ENCODE assay signal across 1 cellular context in the genomic region with DNA sequence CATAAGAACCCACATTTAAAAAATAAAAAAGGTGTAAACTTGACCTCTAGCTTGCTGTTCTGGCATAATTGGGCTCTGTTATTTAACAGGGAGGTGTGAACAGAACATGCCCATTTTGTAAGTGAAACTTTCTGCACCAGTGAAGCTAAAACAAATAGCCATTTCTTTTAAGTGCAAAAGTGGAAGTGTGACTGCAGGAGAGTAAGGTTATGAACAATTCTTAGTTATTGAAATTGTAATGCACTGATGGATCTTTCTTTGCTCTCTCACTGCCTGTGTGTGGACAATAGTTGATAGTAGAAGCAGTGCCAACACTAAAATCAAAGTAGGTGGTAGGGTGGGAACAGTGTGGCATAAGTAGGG.
TF ChIP-seq lines count a peak whose summit lies in the region.

No MANE protein-coding gene starts in this region.

TF ChIP-seq in GM12878, 131 proteins besides CTCF, POLR2A, EP300 and RAD21 (continued from another document and continues in another):
- TF ChIP-seq E2F8 (IDR thresholded peaks at IDR 0.05; ENCODE audit: low read depth, partially characterized antibody) (no peak), SREBF2 (IDR thresholded peaks at IDR 0.05; ENCODE audit: low read length) (no peak), ZNF384 (IDR thresholded peaks at IDR 0.05; ENCODE audit: borderline replicate concordance, low read depth, low read length) (peak; percentile 73; the same call in 1 of the 2 replicates), NBN (IDR thresholded peaks at IDR 0.05) (peak; percentile 88), BMI1 (IDR thresholded peaks at IDR 0.05; ENCODE audit: borderline replicate concordance) (peak; percentile 83), PRDM15 (CRISPR knock-in tag; IDR thresholded peaks at IDR 0.05) (no peak), SRF (IDR thresholded peaks at IDR 0.05; ENCODE audit: low read depth in 2 of 2, low read length in 2 of 2) (no peak), TBL1XR1 (IDR thresholded peaks at IDR 0.05; ENCODE audit: low read depth, low read length) (0 out of 2 replicates have a peak, but pooled peaks have one; percentile 49), ZNF687 (IDR thresholded peaks at IDR 0.05) (peak; percentile 68), MEF2B (IDR thresholded peaks at IDR 0.05; ENCODE audit: partially characterized antibody, poor library complexity, severe bottlenecking) (peak; percentile 78), MXI1 (IDR thresholded peaks at IDR 0.05; ENCODE audit: low read depth, low read length) (peak; percentile 19; the same call in 1 of the 2 replicates), TCF3 (IDR thresholded peaks at IDR 0.05; ENCODE audit: borderline replicate concordance, insufficient read depth, low read depth, low read length) (no peak), SMARCA5 (IDR thresholded peaks at IDR 0.05) (peak; percentile 18; the same call in 1 of the 2 replicates), TARDBP (IDR thresholded peaks at IDR 0.05; ENCODE audit: borderline replicate concordance) (no peak), BACH1 (IDR thresholded peaks at IDR 0.05; ENCODE audit: borderline replicate concordance) (peak; percentile 79; the same call in 1 of the 2 replicates), HDGF (IDR thresholded peaks at IDR 0.05) (no peak), HCFC1 (IDR thresholded peaks at IDR 0.05; ENCODE audit: low read length) (no peak), ATF7 (IDR thresholded peaks at IDR 0.05; ENCODE audit: low read depth) (peak; percentile 73; the same call in 1 of the 2 replicates), ZNF24 (IDR thresholded peaks at IDR 0.05) (peak; percentile 40; the same call in 1 of the 2 replicates), ESRRA (IDR thresholded peaks at IDR 0.05; ENCODE audit: low read length) (peak; percentile 56; the same call in 1 of the 2 replicates), SIX5 (IDR thresholded peaks at IDR 0.05; ENCODE audit: low read depth, low read length, severe bottlenecking) (no peak), EED (IDR thresholded peaks at IDR 0.05; ENCODE audit: low read depth) (no peak), NR2C1 (IDR thresholded peaks at IDR 0.05) (peak; percentile 38; the same call in 1 of the 2 replicates), MEF2A (IDR thresholded peaks at IDR 0.05; ENCODE audit: insufficient read depth, low read depth, low read length) (0 out of 2 replicates have a peak, but pooled peaks have one; percentile 36), CHD4 (IDR thresholded peaks at IDR 0.05) (no peak), IKZF1 (conservative IDR thresholded peaks at IDR 0.05) (no peak; the same call in none of the 2 replicates), ZSCAN29 (IDR thresholded peaks at IDR 0.05) (no peak), CUX1 (IDR thresholded peaks at IDR 0.05; ENCODE audit: insufficient replicate concordance, low read depth, low read length) (no peak), MTA2 (IDR thresholded peaks at IDR 0.05; ENCODE audit: low read depth) (peak; percentile 98), MTA3 (IDR thresholded peaks at IDR 0.05; ENCODE audit: borderline replicate concordance, low read length) (peak; percentile 27; the same call in 1 of the 2 replicates)
- TF ChIP-seq, protein P1, sequence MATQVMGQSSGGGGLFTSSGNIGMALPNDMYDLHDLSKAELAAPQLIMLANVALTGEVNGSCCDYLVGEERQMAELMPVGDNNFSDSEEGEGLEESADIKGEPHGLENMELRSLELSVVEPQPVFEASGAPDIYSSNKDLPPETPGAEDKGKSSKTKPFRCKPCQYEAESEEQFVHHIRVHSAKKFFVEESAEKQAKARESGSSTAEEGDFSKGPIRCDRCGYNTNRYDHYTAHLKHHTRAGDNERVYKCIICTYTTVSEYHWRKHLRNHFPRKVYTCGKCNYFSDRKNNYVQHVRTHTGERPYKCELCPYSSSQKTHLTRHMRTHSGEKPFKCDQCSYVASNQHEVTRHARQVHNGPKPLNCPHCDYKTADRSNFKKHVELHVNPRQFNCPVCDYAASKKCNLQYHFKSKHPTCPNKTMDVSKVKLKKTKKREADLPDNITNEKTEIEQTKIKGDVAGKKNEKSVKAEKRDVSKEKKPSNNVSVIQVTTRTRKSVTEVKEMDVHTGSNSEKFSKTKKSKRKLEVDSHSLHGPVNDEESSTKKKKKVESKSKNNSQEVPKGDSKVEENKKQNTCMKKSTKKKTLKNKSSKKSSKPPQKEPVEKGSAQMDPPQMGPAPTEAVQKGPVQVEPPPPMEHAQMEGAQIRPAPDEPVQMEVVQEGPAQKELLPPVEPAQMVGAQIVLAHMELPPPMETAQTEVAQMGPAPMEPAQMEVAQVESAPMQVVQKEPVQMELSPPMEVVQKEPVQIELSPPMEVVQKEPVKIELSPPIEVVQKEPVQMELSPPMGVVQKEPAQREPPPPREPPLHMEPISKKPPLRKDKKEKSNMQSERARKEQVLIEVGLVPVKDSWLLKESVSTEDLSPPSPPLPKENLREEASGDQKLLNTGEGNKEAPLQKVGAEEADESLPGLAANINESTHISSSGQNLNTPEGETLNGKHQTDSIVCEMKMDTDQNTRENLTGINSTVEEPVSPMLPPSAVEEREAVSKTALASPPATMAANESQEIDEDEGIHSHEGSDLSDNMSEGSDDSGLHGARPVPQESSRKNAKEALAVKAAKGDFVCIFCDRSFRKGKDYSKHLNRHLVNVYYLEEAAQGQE (IDR thresholded peaks at IDR 0.05; ENCODE audit: low read depth, low read length), result no peak
- TF ChIP-seq, protein P2, sequence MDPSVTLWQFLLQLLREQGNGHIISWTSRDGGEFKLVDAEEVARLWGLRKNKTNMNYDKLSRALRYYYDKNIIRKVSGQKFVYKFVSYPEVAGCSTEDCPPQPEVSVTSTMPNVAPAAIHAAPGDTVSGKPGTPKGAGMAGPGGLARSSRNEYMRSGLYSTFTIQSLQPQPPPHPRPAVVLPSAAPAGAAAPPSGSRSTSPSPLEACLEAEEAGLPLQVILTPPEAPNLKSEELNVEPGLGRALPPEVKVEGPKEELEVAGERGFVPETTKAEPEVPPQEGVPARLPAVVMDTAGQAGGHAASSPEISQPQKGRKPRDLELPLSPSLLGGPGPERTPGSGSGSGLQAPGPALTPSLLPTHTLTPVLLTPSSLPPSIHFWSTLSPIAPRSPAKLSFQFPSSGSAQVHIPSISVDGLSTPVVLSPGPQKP (IDR thresholded peaks at IDR 0.05; ENCODE audit: low read depth, low read length), result no peak
- TF ChIP-seq, protein P3, sequence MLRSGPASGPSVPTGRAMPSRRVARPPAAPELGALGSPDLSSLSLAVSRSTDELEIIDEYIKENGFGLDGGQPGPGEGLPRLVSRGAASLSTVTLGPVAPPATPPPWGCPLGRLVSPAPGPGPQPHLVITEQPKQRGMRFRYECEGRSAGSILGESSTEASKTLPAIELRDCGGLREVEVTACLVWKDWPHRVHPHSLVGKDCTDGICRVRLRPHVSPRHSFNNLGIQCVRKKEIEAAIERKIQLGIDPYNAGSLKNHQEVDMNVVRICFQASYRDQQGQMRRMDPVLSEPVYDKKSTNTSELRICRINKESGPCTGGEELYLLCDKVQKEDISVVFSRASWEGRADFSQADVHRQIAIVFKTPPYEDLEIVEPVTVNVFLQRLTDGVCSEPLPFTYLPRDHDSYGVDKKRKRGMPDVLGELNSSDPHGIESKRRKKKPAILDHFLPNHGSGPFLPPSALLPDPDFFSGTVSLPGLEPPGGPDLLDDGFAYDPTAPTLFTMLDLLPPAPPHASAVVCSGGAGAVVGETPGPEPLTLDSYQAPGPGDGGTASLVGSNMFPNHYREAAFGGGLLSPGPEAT (IDR thresholded peaks at IDR 0.05; ENCODE audit: low read depth), result peak; percentile 88
